Comparison of ENCODE assay signal across 14 cellular contexts in genomic region chr1:19495000-19495656, GRCh38. TPM values are rescaled to one million over a fixed set of nuclear protein-coding genes. Genes with fewer than 3 reads are reported as not detected.
A peak's percentile ranks its signal among the peaks of the same experiment; 100 is the strongest.
DNase-seq lines count a peak whose midpoint lies in the region; ATAC-seq, FAIRE-seq and TF ChIP-seq lines count a peak whose summit lies in the region.
"Had no signal": no experiment of that assay in that cellular context is flagged by ENCODE, and none has a peak within 500 bp of the region (broad histone marks: within the 10 kb centered on the region; RNA-seq: fewer than 3 reads in every experiment).

No MANE protein-coding gene starts in this region.

- H2BK20ac ChIP-seq in H1 (ENCODE audit: low read length), result no peak overlapping the region

- H2BK120ac ChIP-seq in H1 (replicated peaks; ENCODE audit: low read depth, low read length), result no peak overlapping the region
- no peak overlapping the region for H2BK120ac ChIP-seq in neuronal stem cell (ENCODE audit: low read depth, low read length)

- intact Hi-C loops in uterus (cut with DNase I; ENCODE audit: low total_unique reads), result no loop called here

- no peak overlapping the region for H4K5ac ChIP-seq in H1 (ENCODE audit: insufficient read length, low read depth, low read length)

- DNase-seq in activated naive CD4-positive, alpha-beta T cell treated with anti-CD3 and anti-CD28 coated beads, Interleukin-2, amount 50 U/mL, for 72 hours (ENCODE audit: low spot score in 2 of 2), result no peak
- no peak for DNase-seq in activated naive CD4-positive, alpha-beta T cell treated with Interleukin-2 at 50 U/mL for 16 hours
- no peak for DNase-seq in H1 (ENCODE audit: low read depth in 1 of 2, low spot score in 2 of 2)
- DNase-seq in uterus, result peak in 1 of 2 donors; percentile 68
- no peak for DNase-seq in neuronal stem cell (ENCODE audit: low spot score)
- DNase-seq: activated CD8-positive, alpha-beta memory T cell treated with anti-CD3 and anti-CD28 coated beads, Interleukin-2, amount 10 ng/mL, durations not matched to agents 7 days and 5 days; NCI-H146; nucleus accumbens; stimulated activated CD4-positive, alpha-beta T cell treated with anti-CD3 and anti-CD28 coated beads, Interleukin-4, amount 100 ng/mL, for 4 hours had no signal

- no peaks in the 10 kb centered on the region for H3K36me3 Mint-ChIP-seq in activated naive CD4-positive, alpha-beta T cell treated with anti-CD3 and anti-CD28 coated beads, Interleukin-2, amount 50 U/mL, for 72 hours
- H3K36me3 Mint-ChIP-seq: activated CD8-positive, alpha-beta memory T cell treated with anti-CD3 and anti-CD28 coated beads, Interleukin-2, amount 10 ng/mL, durations not matched to agents 7 days and 5 days had no signal

- POLR2A ChIA-PET in H1 (lab: Charles Lee; ENCODE audit: partially characterized antibody), result interaction anchor here (1.9 kb wide), 1 partner anchor 9 kb away, joined by 7 read pairs; the partner anchor contains the start of gene CAPZB

- CTCF ChIA-PET in H1 (lab: Charles Lee; ENCODE audit: partially characterized antibody), result interaction anchor here (0.6 to 1.8 kb wide), 6 partner anchors 7 to 1022 kb away, joined by 3 to 9 read pairs (median 3); no protein-coding TSS in a partner anchor

- H2BK15ac ChIP-seq in H1 (ENCODE audit: low read length) (no peak overlapping the region), neuronal stem cell (ENCODE audit: low read length) (no peak overlapping the region)

- H3K36me3 ChIP-seq in H1 (ENCODE audit: control insufficient read depth in 2 of 4, insufficient read depth in 4 of 4, low read length in 3 of 4), result no peaks in the 10 kb centered on the region
- no peaks in the 10 kb centered on the region for H3K36me3 ChIP-seq in muscle layer of duodenum (ENCODE audit: control insufficient read depth in 1 of 2, insufficient read depth in 2 of 2, low read length in 2 of 2)
- H3K36me3 ChIP-seq in uterus, result no peaks in the 10 kb centered on the region
- H3K36me3 ChIP-seq in neuronal stem cell (replicated peaks in 1 of 2; ENCODE audit: control insufficient read depth in 2 of 2, insufficient read depth in 2 of 2, low read length in 2 of 2), result no peaks in the 10 kb centered on the region

- H3K4me3 ChIP-seq in H1 (ENCODE audit: extremely low read depth in 1 of 4, insufficient read depth in 2 of 4, low read depth in 3 of 4, low read length in 4 of 4), result no peak overlapping the region
- no peak overlapping the region for H3K4me3 ChIP-seq in muscle layer of duodenum (ENCODE audit: low read depth in 1 of 2, low read length in 2 of 2)
- H3K4me3 ChIP-seq in uterus, result no peak overlapping the region
- no peak overlapping the region for H3K4me3 ChIP-seq in neuronal stem cell (ENCODE audit: low read length in 2 of 2)

- H3K27me3 ChIP-seq in H1 (replicated peaks in 1 of 4; ENCODE audit: control insufficient read depth in 3 of 4, extremely low read depth in 1 of 4, insufficient read depth in 3 of 4, low read length in 3 of 4) (no peaks in the 10 kb centered on the region), muscle layer of duodenum (ENCODE audit: low read depth, low read length) (no peaks in the 10 kb centered on the region), uterus (no peaks in the 10 kb centered on the region), neuronal stem cell (ENCODE audit: control insufficient read depth in 3 of 3, insufficient read depth in 3 of 3, low read depth in 1 of 3, low read length in 3 of 3) (peaks cover 0 to 9% (median 0%) of the 10 kb centered on the region in 3 experiments)

- peaks cover 0 to 4% of the 10 kb centered on the region in 2 donors for H3K9me3 Mint-ChIP-seq in activated naive CD4-positive, alpha-beta T cell treated with anti-CD3 and anti-CD28 coated beads, Interleukin-2, amount 50 U/mL, for 72 hours

- H2AK5ac ChIP-seq in H1 (ENCODE audit: low read depth, low read length) (0 out of 2 replicates have a peak overlapping the region, but pooled peaks have one; percentile 39), neuronal stem cell (ENCODE audit: low read depth, low read length) (no peak overlapping the region)

- H3K23ac ChIP-seq in H1 (ENCODE audit: insufficient read length), result no peak overlapping the region
- H3K23ac ChIP-seq in neuronal stem cell (ENCODE audit: low read depth, low read length, poor library complexity), result no peak overlapping the region

- H4K20me1 ChIP-seq in H1 (replicated peaks in 1 of 2; ENCODE audit: control insufficient read depth in 1 of 2, insufficient read depth in 2 of 2, low read length in 2 of 2), result no peaks in the 10 kb centered on the region

- no peak overlapping the region for H4K91ac ChIP-seq in H1 (replicated peaks; ENCODE audit: insufficient read length, low read length)
- no peak overlapping the region for H4K91ac ChIP-seq in neuronal stem cell (ENCODE audit: low read depth, low read length, poor library complexity)

- TF ChIP-seq RAD21 in H1 (IDR thresholded peaks at IDR 0.05 in 1 of 2, conservative IDR thresholded peaks at IDR 0.05 in 1 of 2; ENCODE audit: low read depth in 2 of 2, low read length in 2 of 2), result no peak

- H2AFZ ChIP-seq in H1 (ENCODE audit: low read length), result peak overlapping the region; percentile 45; the same call in 1 of the 2 replicates
- H2AFZ ChIP-seq in neuronal stem cell (ENCODE audit: low read length), result no peak overlapping the region

- H3K18ac ChIP-seq in H1 (ENCODE audit: extremely low read depth, low read length) (no peak overlapping the region), neuronal stem cell (ENCODE audit: low read length) (no peak overlapping the region)

- H3K4ac ChIP-seq in H1 (replicated peaks; ENCODE audit: insufficient read length, low read depth, low read length), result no peak overlapping the region
- no peak overlapping the region for H3K4ac ChIP-seq in neuronal stem cell (ENCODE audit: low read length)

- H3K14ac ChIP-seq in H1 (ENCODE audit: insufficient read length) (no peak overlapping the region), neuronal stem cell (ENCODE audit: low read length) (no peak overlapping the region)

- H3K56ac ChIP-seq in H1 (replicated peaks; ENCODE audit: insufficient read length, low read depth, low read length), result no peak overlapping the region

- no peak for FAIRE-seq in H1 (lab: Jason Lieb, UNC)
- FAIRE-seq: keratinocyte had no signal

- H2BK5ac ChIP-seq in H1 (ENCODE audit: low read depth, low read length) (no peak overlapping the region), neuronal stem cell (ENCODE audit: low read length) (no peak overlapping the region)

- H3K27ac Mint-ChIP-seq in activated naive CD4-positive, alpha-beta T cell treated with anti-CD3 and anti-CD28 coated beads, Interleukin-2, amount 50 U/mL, for 72 hours, result peak overlapping the region; percentile 5 to 66
- H3K27ac Mint-ChIP-seq: activated CD8-positive, alpha-beta memory T cell treated with anti-CD3 and anti-CD28 coated beads, Interleukin-2, amount 10 ng/mL, durations not matched to agents 7 days and 5 days had no signal

- H3K27ac ChIP-seq in H1 (ENCODE audit: low read depth, low read length) (no peak overlapping the region), muscle layer of duodenum (ENCODE audit: low read length) (peak overlapping the region; percentile 56), uterus (peak overlapping the region; percentile 65 to 84), neuronal stem cell (replicated peaks; ENCODE audit: low read length) (no peak overlapping the region)

- H3K4me1 ChIP-seq in H1 (replicated peaks in 1 of 4; ENCODE audit: control insufficient read depth in 3 of 4, insufficient read depth in 4 of 4, low read length in 3 of 4) (no peaks in the 10 kb centered on the region), muscle layer of duodenum (ENCODE audit: control insufficient read depth in 1 of 2, insufficient read depth in 2 of 2, low read length in 2 of 2) (peaks cover 0 to 11% of the 10 kb centered on the region in 2 donors), uterus (no peaks in the 10 kb centered on the region), neuronal stem cell (ENCODE audit: control insufficient read depth in 2 of 2, insufficient read depth in 1 of 2, low read depth in 1 of 2, low read length in 2 of 2) (no peaks in the 10 kb centered on the region)

- peaks cover 2 to 3% of the 10 kb centered on the region in 2 experiments; a peak in 1 of 4 replicates for H3K9me3 ChIP-seq in H1 (ENCODE audit: insufficient read depth in 2 of 2, low read depth in 1 of 2, low read length in 1 of 2)
- no peaks in the 10 kb centered on the region for H3K9me3 ChIP-seq in muscle layer of duodenum (ENCODE audit: control insufficient read depth in 1 of 2, low read length in 2 of 2)
- no peaks in the 10 kb centered on the region for H3K9me3 ChIP-seq in uterus
- peaks cover 0 to 4% of the 10 kb centered on the region in 2 donors for H3K9me3 ChIP-seq in neuronal stem cell (replicated peaks in 1 of 2; ENCODE audit: control insufficient read depth in 2 of 2, insufficient read depth in 1 of 2, low read depth in 1 of 2, low read length in 2 of 2)

- H3K79me2 ChIP-seq in H1 (ENCODE audit: control insufficient read depth in 1 of 2, insufficient read depth in 2 of 2, low read length in 2 of 2), result no peaks in the 10 kb centered on the region

- no peaks in the 10 kb centered on the region for H3K79me1 ChIP-seq in H1 (ENCODE audit: low read depth, low read length)
- H3K79me1 ChIP-seq in neuronal stem cell (ENCODE audit: low read depth, low read length), result no peaks in the 10 kb centered on the region

- WGBS in H1 (ENCODE audit: extremely low coverage in 1 of 2, insufficient coverage in 1 of 2, insufficient read length in 1 of 2, insufficient replicate concordance in 2 of 2, low coverage in 1 of 2, low lambda C conversion rate in 2 of 2, missing lambda C conversion rate in 1 of 2), 2 experiments, result 87% methylated on average over 9 of the region's 11 CpGs; no CpG with 5 or more reads in 1 of the 2 experiments
- WGBS in neuronal stem cell (ENCODE audit: extremely low coverage in 2 of 2, insufficient read length in 2 of 2, insufficient replicate concordance in 1 of 2), 2 donors, result no CpG with 5 or more reads among the region's 11 CpGs

- no peak for ATAC-seq in activated naive CD4-positive, alpha-beta T cell treated with anti-CD3 and anti-CD28 coated beads, Interleukin-2, amount 50 U/mL, for 72 hours
- ATAC-seq in HG02981 (IDR thresholded peaks at IDR 0.05; ENCODE audit: unreplicated experiment) (no peak), GM21447 (IDR thresholded peaks at IDR 0.05; ENCODE audit: unreplicated experiment) (no peak)
- ATAC-seq: activated CD8-positive, alpha-beta memory T cell treated with anti-CD3 and anti-CD28 coated beads, Interleukin-2, amount 10 ng/mL, durations not matched to agents 7 days and 5 days; esophagus mucosa had no signal

- TF ChIP-seq POLR2A in H1 (IDR thresholded peaks at IDR 0.05; ENCODE audit: control extremely low read depth in 1 of 2, low read depth in 2 of 2, low read length in 2 of 2) (no peak), uterus (IDR thresholded peaks at IDR 0.05) (peak; percentile 23 to 40)

- no peak overlapping the region for H3K9ac ChIP-seq in H1 (replicated peaks in 1 of 4; ENCODE audit: extremely low read depth in 1 of 4, low read depth in 3 of 4, low read length in 3 of 4)
- no peak overlapping the region for H3K9ac ChIP-seq in neuronal stem cell (ENCODE audit: low read depth, low read length, poor library complexity)

- TF ChIP-seq EP300 in H1 (IDR thresholded peaks at IDR 0.05; ENCODE audit: borderline replicate concordance in 1 of 2, low read depth in 2 of 2, low read length in 2 of 2), result no peak

- TF ChIP-seq CTCF in H1 (IDR thresholded peaks at IDR 0.05; ENCODE audit: control extremely low read depth in 1 of 3, insufficient read depth in 1 of 3, low read depth in 1 of 3, low read length in 3 of 3) (no peak), uterus (IDR thresholded peaks at IDR 0.05) (no peak)

- H4K8ac ChIP-seq in H1 (ENCODE audit: extremely low read depth, insufficient read depth, low read length) (no peak overlapping the region), neuronal stem cell (ENCODE audit: low read depth, low read length) (no peak overlapping the region)

- H3K4me2 ChIP-seq in H1 (ENCODE audit: insufficient read depth in 1 of 2, low read depth in 2 of 2, low read length in 2 of 2) (no peak overlapping the region), neuronal stem cell (ENCODE audit: insufficient read depth, low read length, poor library complexity, severe bottlenecking) (no peak overlapping the region)

- no peaks in the 10 kb centered on the region for H3K23me2 ChIP-seq in H1 (ENCODE audit: low read depth, low read length)

- H2BK12ac ChIP-seq in H1 (ENCODE audit: low read depth, low read length), result 0 out of 2 replicates have a peak overlapping the region, but pooled peaks have one; percentile 50
- H2BK12ac ChIP-seq in neuronal stem cell (ENCODE audit: low read length), result no peak overlapping the region

RNA-seq across cellular contexts. Expression of gene CAPZB, which starts 9.8 kb away (rescaled TPM):
- total RNA-seq in activated naive CD4-positive, alpha-beta T cell treated with anti-CD3 and anti-CD28 coated beads, Interleukin-2, amount 50 U/mL, for 72 hours, result 100 to 1,000 TPM; 404 to 419 TPM
- total RNA-seq in H1 (2021; fragmentation: NEBNext Ultra II Directional; extraction: Animal tissue kit (Norgen Biotek cat#: 25700)), result 371 TPM in 2 replicates
- 162 and 169 TPM in 2 replicates for polyA plus RNA-seq in H1 (2011; rRNA removed)
- 237 TPM for polyA plus RNA-seq in H1 (2011; cell fraction: cytosol; rRNA removed)
- 112 TPM for polyA plus RNA-seq in H1 (2011; cell fraction: nucleus; rRNA removed)
- 353 to 393 TPM (median 375 TPM) in 4 replicates for polyA plus RNA-seq in H1 (2012, experiment 1 of 2)
- 493 TPM for polyA plus RNA-seq in H1 (2012, experiment 2 of 2)
- polyA plus RNA-seq in H1 (2013, experiment 1 of 2), result 265 TPM
- polyA plus RNA-seq in H1 (2013, experiment 2 of 2), result 269 TPM
- polyA minus RNA-seq in H1 (2011; rRNA and poly(A)+ RNA removed), result 118 and 122 TPM in 2 replicates
- 88.9 TPM for polyA minus RNA-seq in H1 (2011; cell fraction: cytosol; rRNA and poly(A)+ RNA removed)
- polyA minus RNA-seq in H1 (2011; cell fraction: nucleus; rRNA and poly(A)+ RNA removed), result 42.8 TPM
- 100 to 1,000 TPM in 3 of 4 donors, 10 to 100 TPM in 1; 94.4 to 281 (median 141) TPM for total RNA-seq in uterus
- 295 TPM for polyA plus RNA-seq in neuronal stem cell (2013, experiment 1 of 2)
- 299 TPM for polyA plus RNA-seq in neuronal stem cell (2013, experiment 2 of 2)

Comparison
In these comparisons a context has a peak if more than half of its experiments do, and no peak if none do; other contexts are left out.
1. H3K27ac ChIP-seq: peak in muscle layer of duodenum (single experiment) and uterus (2 of 2); none in H1 (single experiment) and neuronal stem cell (single experiment).
2. POLR2A ChIP-seq: peak in uterus (2 of 2); none in H1 (0 of 2).